Comparison of ENCODE assay signal across 9 cellular contexts in the genomic region with DNA sequence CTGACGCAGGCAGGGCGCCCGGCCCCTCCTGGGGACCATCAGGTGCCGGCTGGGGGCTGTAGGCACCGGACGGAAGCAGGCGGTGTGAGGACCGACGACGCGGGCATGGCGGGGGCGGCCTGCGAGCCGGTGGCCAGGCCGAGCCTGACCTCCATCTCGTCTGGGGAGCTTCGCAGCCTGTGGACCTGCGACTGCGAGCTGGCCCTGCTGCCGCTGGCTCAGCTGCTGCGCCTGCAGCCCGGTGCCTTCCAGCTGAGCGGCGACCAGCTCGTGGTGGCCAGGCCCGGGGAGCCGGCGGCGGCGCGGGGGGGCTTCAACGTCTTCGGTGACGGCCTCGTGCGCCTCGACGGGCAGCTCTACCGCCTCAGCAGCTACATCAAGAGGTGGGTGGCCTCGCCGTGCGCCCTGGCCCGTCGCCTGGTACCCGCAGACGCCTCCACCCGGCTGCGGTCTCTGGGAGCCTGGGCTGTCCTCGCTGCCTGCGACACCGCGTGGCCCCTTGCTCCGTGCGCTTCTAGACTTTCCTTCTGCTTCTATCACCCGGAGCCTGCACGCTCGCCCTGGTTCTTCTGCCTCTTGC. TPM values are rescaled to one million over a fixed set of nuclear protein-coding genes. Genes with fewer than 3 reads are reported as not detected.
DNase-seq lines count a peak whose midpoint lies in the region; ATAC-seq and TF ChIP-seq lines count a peak whose summit lies in the region.
"Had no signal": no experiment of that assay in that cellular context is flagged by ENCODE, and none has a peak within 500 bp of the region (broad histone marks: within the 10 kb centered on the region; RNA-seq: fewer than 3 reads in every experiment).

No MANE protein-coding gene starts in this region.

- H3K4me1 ChIP-seq in ES-I3 (ENCODE audit: insufficient read depth, low read length) = no peaks in the 10 kb centered on the region

- no peak for DNase-seq in brain microvascular endothelial cell
- peak; percentile 87 for DNase-seq in retina
- DNase-seq in NCI-H2081 treated with DMSO at 0.1 percent for 48 hours (lab: John Stamatoyannopoulos, UW) = no peak
- DNase-seq in activated CD4-positive, alpha-beta memory T cell treated with anti-CD3 and anti-CD28 coated beads for 36 hours = no peak
- no peak for DNase-seq in DMS79 treated with DMSO at 0.1 percent for 48 hours (lab: John Stamatoyannopoulos, UW)

- TF ChIP-seq CTCF in brain microvascular endothelial cell (IDR thresholded peaks at IDR 0.05; ENCODE audit: low read depth, low read length, missing control alignments) = no peak

- peaks cover 3% of the 10 kb centered on the region for H3K4me1 Mint-ChIP-seq in activated CD4-positive, alpha-beta memory T cell treated with anti-CD3 and anti-CD28 coated beads for 36 hours (ENCODE audit: low read depth)

- ATAC-seq in GM19455 (IDR thresholded peaks at IDR 0.05; ENCODE audit: unreplicated experiment) = no peak

- H3K9me3 Mint-ChIP-seq in activated CD4-positive, alpha-beta memory T cell treated with anti-CD3 and anti-CD28 coated beads for 36 hours = no peaks in the 10 kb centered on the region
- H3K9me3 Mint-ChIP-seq: activated naive CD4-positive, alpha-beta T cell treated with anti-CD3 and anti-CD28 coated beads, Interleukin-2, amount 50 U/mL, for 24 hours had no signal

- in situ Hi-C loops in brain microvascular endothelial cell (cut with HindIII; ENCODE audit: low pct_ligation_motif_present, low sequenced_read_pairs) = no loop called here

- no peaks in the 10 kb centered on the region for H3K36me3 Mint-ChIP-seq in activated CD4-positive, alpha-beta memory T cell treated with anti-CD3 and anti-CD28 coated beads for 36 hours
- H3K36me3 Mint-ChIP-seq: activated naive CD4-positive, alpha-beta T cell treated with anti-CD3 and anti-CD28 coated beads, Interleukin-2, amount 50 U/mL, for 24 hours had no signal

- intact Hi-C loops in activated CD4-positive, alpha-beta memory T cell treated with anti-CD3 and anti-CD28 coated beads for 36 hours (cut with micrococcal nuclease) = no loop called here

- peak overlapping the region; percentile 35; the same call in 1 of the 2 replicates for H3K9ac ChIP-seq in ES-I3 (ENCODE audit: low read depth, low read length)

- H3K4me3 ChIP-seq in brain microvascular endothelial cell (ENCODE audit: low read depth, low read length) = peak overlapping the region; percentile 72
- peak overlapping the region; percentile 14 for H3K4me3 ChIP-seq in iPS-11a (ENCODE audit: low read depth, low read length)

- H3K36me3 ChIP-seq in ES-I3 (ENCODE audit: insufficient read depth, low read length) = no peaks in the 10 kb centered on the region
- no peaks in the 10 kb centered on the region for H3K36me3 ChIP-seq in brain microvascular endothelial cell (replicated peaks)

- H3K27ac Mint-ChIP-seq in activated CD4-positive, alpha-beta memory T cell treated with anti-CD3 and anti-CD28 coated beads for 36 hours = no peak overlapping the region
- H3K27ac Mint-ChIP-seq: activated naive CD4-positive, alpha-beta T cell treated with anti-CD3 and anti-CD28 coated beads, Interleukin-2, amount 50 U/mL, for 24 hours had no signal

- CTCF ChIA-PET in activated CD4-positive, alpha-beta memory T cell treated with anti-CD3 and anti-CD28 coated beads for 36 hours (lab: Charles Lee) = no interaction called here

- H3K4me3 Mint-ChIP-seq in activated CD4-positive, alpha-beta memory T cell treated with anti-CD3 and anti-CD28 coated beads for 36 hours = no peak overlapping the region
- H3K4me3 Mint-ChIP-seq: activated naive CD4-positive, alpha-beta T cell treated with anti-CD3 and anti-CD28 coated beads, Interleukin-2, amount 50 U/mL, for 24 hours had no signal

- H3K27ac ChIP-seq in brain microvascular endothelial cell = peak overlapping the region; percentile 71

- no peaks in the 10 kb centered on the region for H3K9me3 ChIP-seq in ES-I3 (ENCODE audit: control insufficient read depth, insufficient read depth, low read length)

- POLR2A ChIA-PET in activated CD4-positive, alpha-beta memory T cell treated with anti-CD3 and anti-CD28 coated beads for 36 hours (lab: Charles Lee) = no interaction called here

- H3K27me3 ChIP-seq in brain microvascular endothelial cell (replicated peaks) = no peaks in the 10 kb centered on the region

- peaks cover 47% of the 10 kb centered on the region for H3K27me3 Mint-ChIP-seq in activated CD4-positive, alpha-beta memory T cell treated with anti-CD3 and anti-CD28 coated beads for 36 hours

RNA-seq across cellular contexts. Expression of gene MEDAG, which starts 0.4 kb away (rescaled TPM):
- not detected for total RNA-seq in activated CD4-positive, alpha-beta memory T cell treated with anti-CD3 and anti-CD28 coated beads for 36 hours

RNA-seq across cellular contexts. Expression of gene TEX26, which starts 26.0 kb away (rescaled TPM):
- total RNA-seq in activated CD4-positive, alpha-beta memory T cell treated with anti-CD3 and anti-CD28 coated beads for 36 hours = not detected
